23 cellular contexts compared by ENCODE assay signal in the genomic region with DNA sequence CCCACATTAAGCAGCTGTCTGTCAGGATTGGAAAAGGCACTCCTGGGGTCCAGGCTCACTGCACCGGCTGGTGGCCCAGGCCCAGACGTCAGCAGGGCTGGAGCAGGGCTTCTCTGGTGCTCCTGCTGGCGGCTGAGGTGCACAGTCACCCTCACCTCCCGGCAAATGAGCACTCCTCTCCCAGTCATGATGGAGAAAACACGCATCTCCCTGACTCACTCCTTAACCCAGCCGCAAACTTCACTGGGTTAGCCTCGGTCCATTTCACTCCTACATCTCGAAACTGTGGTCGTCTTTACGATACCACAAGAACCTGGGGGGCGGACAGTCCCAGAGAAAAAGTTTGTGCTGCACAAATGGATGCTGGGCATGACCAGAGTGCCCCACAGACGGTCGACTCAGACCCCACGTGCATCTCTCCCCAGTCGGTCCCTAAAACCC. TPM values are rescaled to one million over a fixed set of nuclear protein-coding genes. Genes with fewer than 3 reads are reported as not detected.
A peak's percentile ranks its signal among the peaks of the same experiment; 100 is the strongest.
DNase-seq lines count a peak whose midpoint lies in the region; ATAC-seq, FAIRE-seq and TF ChIP-seq lines count a peak whose summit lies in the region.
"Had no signal": no experiment of that assay in that cellular context is flagged by ENCODE, and none has a peak within 500 bp of the region (broad histone marks: within the 10 kb centered on the region; RNA-seq: fewer than 3 reads in every experiment).

No MANE protein-coding gene starts in this region.

- peaks cover 13% of the 10 kb centered on the region for H3K27me3 Mint-ChIP-seq in activated naive CD8-positive, alpha-beta T cell treated with anti-CD3 and anti-CD28 coated beads, Interleukin-2, amount 10 ng/mL, durations not matched to agents 7 days and 5 days
- H3K27me3 Mint-ChIP-seq in activated naive CD8-positive, alpha-beta T cell treated with anti-CD3 and anti-CD28 coated beads for 36 hours: no peaks in the 10 kb centered on the region
- H3K27me3 Mint-ChIP-seq in Calu3 (ENCODE audit: unreplicated experiment): peaks cover 11% of the 10 kb centered on the region

- H3K27ac Mint-ChIP-seq in activated naive CD8-positive, alpha-beta T cell treated with anti-CD3 and anti-CD28 coated beads, Interleukin-2, amount 10 ng/mL, durations not matched to agents 7 days and 5 days: no peak overlapping the region
- no peak overlapping the region for H3K27ac Mint-ChIP-seq in activated naive CD8-positive, alpha-beta T cell treated with anti-CD3 and anti-CD28 coated beads for 36 hours
- no peak overlapping the region for H3K27ac Mint-ChIP-seq in Calu3 (ENCODE audit: unreplicated experiment)
- H3K27ac Mint-ChIP-seq: progenitor cell of endocrine pancreas had no signal

- H3K9me3 Mint-ChIP-seq in activated naive CD8-positive, alpha-beta T cell treated with anti-CD3 and anti-CD28 coated beads, Interleukin-2, amount 10 ng/mL, durations not matched to agents 7 days and 5 days: peaks cover 2% of the 10 kb centered on the region
- peaks cover 4% of the 10 kb centered on the region for H3K9me3 Mint-ChIP-seq in activated naive CD8-positive, alpha-beta T cell treated with anti-CD3 and anti-CD28 coated beads for 36 hours
- H3K9me3 Mint-ChIP-seq in Calu3 (ENCODE audit: low read depth, unreplicated experiment): no peaks in the 10 kb centered on the region
- H3K9me3 Mint-ChIP-seq: activated T-cell treated with anti-CD3 and anti-CD28 coated beads, Interleukin-2, amount 50 U/mL, for 4 hours; nephron progenitor cell had no signal

- ATAC-seq in activated naive CD8-positive, alpha-beta T cell treated with anti-CD3 and anti-CD28 coated beads, Interleukin-2, amount 10 ng/mL, durations not matched to agents 7 days and 5 days (ENCODE audit: low read depth): no peak
- ATAC-seq in HG02623 (IDR thresholded peaks at IDR 0.05; ENCODE audit: unreplicated experiment): no peak
- ATAC-seq: activated T-cell treated with anti-CD3 and anti-CD28 coated beads, Interleukin-2, amount 50 U/mL, for 4 hours had no signal

- TF ChIP-seq CTCF in RWPE1 (conservative IDR thresholded peaks at IDR 0.05; ENCODE audit: low read depth) (no peak), kidney (IDR thresholded peaks at IDR 0.05; ENCODE audit: borderline replicate concordance, extremely low read depth, insufficient read depth) (no peak), Calu3 (IDR thresholded peaks at IDR 0.05; ENCODE audit: unreplicated experiment) (no peak)

- no peak overlapping the region for H3K4me3 ChIP-seq in kidney (ENCODE audit: low read length in 2 of 2)
- H3K4me3 ChIP-seq: stomach had no signal

- no TSS peak for BruUV-seq in Calu3 (replicated peaks; lab: Mats Ljungman, UMichigan)

- FAIRE-seq in kidney (lab: Jason Lieb, UNC): no peak
- FAIRE-seq: small intestine, urothelium cell line had no signal

- no peaks in the 10 kb centered on the region for H3K36me3 Mint-ChIP-seq in activated naive CD8-positive, alpha-beta T cell treated with anti-CD3 and anti-CD28 coated beads, Interleukin-2, amount 10 ng/mL, durations not matched to agents 7 days and 5 days
- peaks cover 9% of the 10 kb centered on the region for H3K36me3 Mint-ChIP-seq in activated naive CD8-positive, alpha-beta T cell treated with anti-CD3 and anti-CD28 coated beads for 36 hours
- peaks cover 8% of the 10 kb centered on the region for H3K36me3 Mint-ChIP-seq in Calu3 (ENCODE audit: insufficient read depth, unreplicated experiment)

- CTCF ChIA-PET in RWPE1 (lab: Yijun Ruan, JAX): interaction anchor here (0.6 kb wide), 2 partner anchors 139 to 223 kb away, joined by 4 read pairs; no protein-coding TSS in a partner anchor
- CTCF ChIA-PET in Calu3 (lab: Charles Lee): no interaction called here

- no peaks in the 10 kb centered on the region for H3K36me3 ChIP-seq in kidney (ENCODE audit: control insufficient read depth in 1 of 2, insufficient read depth in 2 of 2, low read length in 2 of 2)
- H3K36me3 ChIP-seq: stomach had no signal

- no peak overlapping the region for H3K4me3 Mint-ChIP-seq in activated naive CD8-positive, alpha-beta T cell treated with anti-CD3 and anti-CD28 coated beads, Interleukin-2, amount 10 ng/mL, durations not matched to agents 7 days and 5 days
- no peak overlapping the region for H3K4me3 Mint-ChIP-seq in activated naive CD8-positive, alpha-beta T cell treated with anti-CD3 and anti-CD28 coated beads for 36 hours
- no peak overlapping the region for H3K4me3 Mint-ChIP-seq in Calu3 (ENCODE audit: low read depth, unreplicated experiment)
- H3K4me3 Mint-ChIP-seq: activated T-cell treated with anti-CD3 and anti-CD28 coated beads, Interleukin-2, amount 50 U/mL, for 4 hours; nephron progenitor cell had no signal

- POLR2A ChIA-PET in activated naive CD8-positive, alpha-beta T cell treated with anti-CD3 and anti-CD28 coated beads, Interleukin-2, amount 10 ng/mL, durations not matched to agents 7 days and 5 days (lab: Charles Lee): no interaction called here
- POLR2A ChIA-PET in RWPE1 (lab: Yijun Ruan, JAX; ENCODE audit: low non-redundant PET): no interaction called here

- H3K27ac ChIP-seq in RWPE1 (peak overlapping the region; percentile 51), kidney (ENCODE audit: low read depth in 2 of 2, low read length in 2 of 2) (no peak overlapping the region)
- H3K27ac ChIP-seq: stomach had no signal

- H3K4me1 Mint-ChIP-seq in activated naive CD8-positive, alpha-beta T cell treated with anti-CD3 and anti-CD28 coated beads, Interleukin-2, amount 10 ng/mL, durations not matched to agents 7 days and 5 days: peaks cover 18% of the 10 kb centered on the region
- H3K4me1 Mint-ChIP-seq in activated naive CD8-positive, alpha-beta T cell treated with anti-CD3 and anti-CD28 coated beads for 36 hours: peaks cover 16% of the 10 kb centered on the region
- H3K4me1 Mint-ChIP-seq in Calu3 (ENCODE audit: low read depth, unreplicated experiment): peaks cover 6% of the 10 kb centered on the region

- H3K9ac ChIP-seq in kidney (ENCODE audit: low read length in 2 of 2): no peak overlapping the region

- peak; percentile 23 for DNase-seq in activated naive CD8-positive, alpha-beta T cell treated with anti-CD3 and anti-CD28 coated beads, Interleukin-2, amount 10 ng/mL, durations not matched to agents 7 days and 5 days
- DNase-seq in activated naive CD8-positive, alpha-beta T cell treated with anti-CD3 and anti-CD28 coated beads for 36 hours: no peak
- DNase-seq in RWPE1 (ENCODE audit: low spot score): no peak
- peak; percentile 55 for DNase-seq in kidney
- no peak for DNase-seq in Calu3
- no peak for DNase-seq in activated gamma-delta T cell treated with Interleukin-2 at 50 U/mL for 16 hours
- no peak for DNase-seq in medulla oblongata (ENCODE audit: extremely low spot score)
- DNase-seq: activated CD4-positive, alpha-beta T cell treated with anti-CD3 and anti-CD28 coated beads, Interleukin-2, amount 50 U/mL, for 48 hours; activated T-cell treated with anti-CD3 and anti-CD28 coated beads, Interleukin-2, amount 50 U/mL, for 4 hours; DMS79 treated with DMSO at 0.1 percent for 48 hours; erythroblast; foreskin melanocyte; mesenchymal stem cell; NCI-H1092 treated with DMSO at 0.1 percent for 48 hours; NCI-H2081 treated with DMSO at 0.1 percent for 48 hours; NCI-H524; nephron progenitor cell; small intestine; stimulated activated CD4-positive, alpha-beta T cell treated with anti-CD3 and anti-CD28 coated beads, Interleukin-4, amount 100 ng/mL, for 1 hour; stomach had no signal

- H3K4me1 ChIP-seq in kidney (ENCODE audit: control insufficient read depth in 1 of 2, insufficient read depth in 1 of 2, low read depth in 1 of 2, low read length in 2 of 2): peaks cover 6 to 18% of the 10 kb centered on the region in 2 donors

- intact Hi-C loops in kidney (cut with DNase I): no loop called here
- intact Hi-C loops in Calu3 (cut with micrococcal nuclease; ENCODE audit: unreplicated experiment): no loop called here

- H3K9me3 ChIP-seq in kidney (ENCODE audit: control insufficient read depth in 1 of 2, low read length in 2 of 2): no peaks in the 10 kb centered on the region
- H3K9me3 ChIP-seq: stomach had no signal

RNA-seq across cellular contexts. Expression of a gene that starts 3.3 kb away (rescaled TPM):
- 10 to 100 TPM; 65.6 to 73.9 TPM for total RNA-seq in activated naive CD8-positive, alpha-beta T cell treated with anti-CD3 and anti-CD28 coated beads, Interleukin-2, amount 10 ng/mL, durations not matched to agents 7 days and 5 days
- total RNA-seq in activated naive CD8-positive, alpha-beta T cell treated with anti-CD3 and anti-CD28 coated beads for 36 hours: 10 to 100 TPM; 25.6 to 26.5 TPM
- total RNA-seq in kidney (28.8 TPM), Calu3 (2022) (0.26 and 0.49 TPM in 2 replicates)
- 4.2 TPM for polyA plus RNA-seq in kidney (ENCODE audit: insufficient read depth, low read depth, low replicate concordance)

RNA-seq across cellular contexts. Expression of a gene that starts 43.3 kb away (rescaled TPM):
- total RNA-seq in activated naive CD8-positive, alpha-beta T cell treated with anti-CD3 and anti-CD28 coated beads, Interleukin-2, amount 10 ng/mL, durations not matched to agents 7 days and 5 days: under 1 TPM in 1 of 2 experiments, not detected in 1; 0.22 TPM
- not detected for total RNA-seq in activated naive CD8-positive, alpha-beta T cell treated with anti-CD3 and anti-CD28 coated beads for 36 hours
- total RNA-seq in kidney: not detected
- not detected for polyA plus RNA-seq in kidney (ENCODE audit: insufficient read depth, low read depth, low replicate concordance)
- not detected in 2 replicates for total RNA-seq in Calu3 (2022)
- total RNA-seq: activated T-cell treated with anti-CD3 and anti-CD28 coated beads, Interleukin-2, amount 50 U/mL, for 4 hours; progenitor cell of endocrine pancreas; stomach had no signal
- polyA plus RNA-seq: small intestine, stomach had no signal

Comparison
In these comparisons a context has a peak if more than half of its experiments do, and no peak if none do; other contexts are left out.
1. DNase-seq: peak in activated naive CD8-positive, alpha-beta T cell treated with anti-CD3 and anti-CD28 coated beads, Interleukin-2, amount 10 ng/mL, durations not matched to agents 7 days and 5 days (single experiment) and kidney (single experiment); none in activated naive CD8-positive, alpha-beta T cell treated with anti-CD3 and anti-CD28 coated beads for 36 hours (single experiment), RWPE1 (single experiment), Calu3 (single experiment), activated gamma-delta T cell treated with Interleukin-2 at 50 U/mL for 16 hours (single experiment) and medulla oblongata (single experiment).
2. RNA of a gene that starts 3.3 kb away (total RNA-seq): 65.6 to 73.9 TPM in activated naive CD8-positive, alpha-beta T cell treated with anti-CD3 and anti-CD28 coated beads, Interleukin-2, amount 10 ng/mL, durations not matched to agents 7 days and 5 days, 28.8 TPM in kidney (single experiment) and 25.6 to 26.5 TPM in activated naive CD8-positive, alpha-beta T cell treated with anti-CD3 and anti-CD28 coated beads for 36 hours; 0.26 to 0.49 TPM in Calu3; every median in the first group is over 10 times any median in the second.